ENCODE assay signal across 17 cellular contexts in genomic region chr11:101441747-101442146, GRCh38.
DNase-seq lines count a peak whose midpoint lies in the region; ATAC-seq and TF ChIP-seq lines count a peak whose summit lies in the region.
"Had no signal": no experiment of that assay in that cellular context is flagged by ENCODE, and none has a peak within 500 bp of the region (broad histone marks: within the 10 kb centered on the region; RNA-seq: fewer than 3 reads in every experiment).

No MANE protein-coding gene starts in this region.

- no CpG with 5 or more reads among the region's 1 CpG for WGBS in IMR-90 (ENCODE audit: extremely low coverage in 2 of 2, insufficient read length in 1 of 2), 2 experiments
- WGBS in mammary epithelial cell (ENCODE audit: low coverage, missing lambda C conversion rate): 100% methylated on average over 1 of the region's 1 CpG
- 50 to 57% methylated on average over 1 of the region's 1 CpG for WGBS in thyroid gland, 2 donors

- no peak for TF ChIP-seq POLR2A in IMR-90 (IDR thresholded peaks at IDR 0.05; ENCODE audit: low read depth, low read length)
- TF ChIP-seq POLR2A in thyroid gland (IDR thresholded peaks at IDR 0.05): no peak

- no peak overlapping the region for H3K4me2 ChIP-seq in IMR-90 (ENCODE audit: low read depth, low read length)
- H3K4me2 ChIP-seq in mammary epithelial cell (ENCODE audit: insufficient read depth, low read depth, low read length): no peak overlapping the region

- H2BK5ac ChIP-seq in IMR-90 (ENCODE audit: low read depth, low read length, poor library complexity, severe bottlenecking): peak overlapping the region; percentile 71

- CTCF ChIA-PET in IMR-90 (lab: Yijun Ruan, JAX): no interaction called here
- CTCF ChIA-PET in mammary epithelial cell (lab: Charles Lee; ENCODE audit: low non-redundant PET): no interaction called here

- H3K27ac ChIP-seq in IMR-90 (ENCODE audit: insufficient read depth, low read length): peak overlapping the region; percentile 62
- H3K27ac ChIP-seq in mammary epithelial cell (ENCODE audit: insufficient read depth, low read depth, low read length): no peak overlapping the region
- peak overlapping the region in 2 of 3 donors; percentile 30 for H3K27ac ChIP-seq in thyroid gland
- H3K27ac ChIP-seq: parathyroid adenoma had no signal

- H2BK20ac ChIP-seq in IMR-90 (ENCODE audit: low read depth, low read length): peak overlapping the region; percentile 69

- peak overlapping the region; percentile 77 for H4K91ac ChIP-seq in IMR-90 (ENCODE audit: insufficient read depth, low read depth, low read length)

- H2BK15ac ChIP-seq in IMR-90 (ENCODE audit: low read depth, low read length): peak overlapping the region; percentile 48; the same call in 2 of the 3 replicates

- BruUV-seq in IMR-90 (replicated peaks; lab: Mats Ljungman, UMichigan) (no TSS peak), mammary epithelial cell (replicated peaks; lab: Mats Ljungman, UMichigan) (no TSS peak)

- peak overlapping the region; percentile 1 for H3K18ac ChIP-seq in IMR-90 (ENCODE audit: low read depth, low read length)

- no peak overlapping the region for H2AK9ac ChIP-seq in IMR-90 (replicated peaks; ENCODE audit: low read depth, low read length, poor library complexity)

- 0 out of 2 replicates have a peak overlapping the region, but pooled peaks have one; percentile 54 for H3K56ac ChIP-seq in IMR-90 (ENCODE audit: extremely low read depth, insufficient read depth, low read length)

- H4K20me1 ChIP-seq in IMR-90 (ENCODE audit: insufficient read depth, low read length) (peaks cover 4% of the 10 kb centered on the region; the same call in 1 of the 2 replicates), mammary epithelial cell (ENCODE audit: insufficient read depth, low read length) (no peaks in the 10 kb centered on the region)

- H2AK5ac ChIP-seq in IMR-90 (ENCODE audit: low read depth, low read length): peak overlapping the region; percentile 38

- H3K36me3 ChIP-seq in IMR-90 (ENCODE audit: control insufficient read depth, insufficient read depth, low read length): no peaks in the 10 kb centered on the region
- H3K36me3 ChIP-seq in mammary epithelial cell (ENCODE audit: insufficient read depth, low read length): no peaks in the 10 kb centered on the region
- no peaks in the 10 kb centered on the region for H3K36me3 ChIP-seq in thyroid gland

- peaks cover 21% of the 10 kb centered on the region for H3K9me1 ChIP-seq in IMR-90 (ENCODE audit: insufficient read depth, low read length)

- ATAC-seq in IMR-90 (ENCODE audit: low read depth) (peak; percentile 35), left lobe of liver (peak; percentile 98), GM21576 (IDR thresholded peaks at IDR 0.05; ENCODE audit: unreplicated experiment) (no peak)

- no peak overlapping the region for H3K9ac ChIP-seq in IMR-90 (ENCODE audit: low read depth, low read length)
- H3K9ac ChIP-seq in mammary epithelial cell (ENCODE audit: insufficient read depth, low read length): no peak overlapping the region
- H3K9ac ChIP-seq: parathyroid adenoma had no signal

- no peaks in the 10 kb centered on the region for H3K9me3 ChIP-seq in IMR-90 (ENCODE audit: control insufficient read depth, insufficient read depth, low read length)
- H3K9me3 ChIP-seq in mammary epithelial cell (replicated peaks; ENCODE audit: insufficient read depth, low read length): no peaks in the 10 kb centered on the region
- no peaks in the 10 kb centered on the region for H3K9me3 ChIP-seq in thyroid gland

- H3K4me3 ChIP-seq in IMR-90 (ENCODE audit: insufficient read depth, low read depth, low read length) (no peak overlapping the region), mammary epithelial cell (replicated peaks in 1 of 3; ENCODE audit: insufficient read depth in 1 of 3, low read depth in 2 of 3, low read length in 3 of 3) (no peak overlapping the region), thyroid gland (replicated peaks in 1 of 3) (no peak overlapping the region)

- no peak for TF ChIP-seq CTCF in IMR-90 (conservative IDR thresholded peaks at IDR 0.05; ENCODE audit: low read depth, low read length)
- TF ChIP-seq CTCF in mammary epithelial cell (conservative IDR thresholded peaks at IDR 0.05 in 1 of 2, IDR thresholded peaks at IDR 0.05 in 1 of 2; ENCODE audit: extremely low read depth in 1 of 2, insufficient read depth in 1 of 2, low read depth in 1 of 2, low read length in 2 of 2): no peak
- no peak for TF ChIP-seq CTCF in thyroid gland (IDR thresholded peaks at IDR 0.05)

- in situ Hi-C loops in IMR-90 (cut with MboI; ENCODE audit: low sequenced_read_pairs): loop anchor here (10.0 to 25.0 kb wide), 3 partner anchors 403 to 1046 kb away; no protein-coding TSS in a partner anchor
- in situ Hi-C loops in mammary epithelial cell (cut with MboI; ENCODE audit: low sequenced_read_pairs in 2 of 2): no loop called here

- H3K27me3 ChIP-seq in IMR-90 (ENCODE audit: control insufficient read depth, insufficient read depth, low read length): no peaks in the 10 kb centered on the region
- H3K27me3 ChIP-seq in mammary epithelial cell (ENCODE audit: insufficient read depth, low read length): no peaks in the 10 kb centered on the region
- H3K27me3 ChIP-seq in thyroid gland: no peaks in the 10 kb centered on the region

- H2AFZ ChIP-seq in IMR-90 (replicated peaks; ENCODE audit: low read length, poor library complexity) (peak overlapping the region; percentile 19), mammary epithelial cell (ENCODE audit: low read depth, low read length) (peak overlapping the region; percentile 11)
- H2AFZ ChIP-seq: parathyroid adenoma had no signal

- intact Hi-C loops in IMR-90 (cut with micrococcal nuclease) (no loop called here), mammary epithelial cell (cut with micrococcal nuclease) (no loop called here), thyroid gland (cut with DNase I) (no loop called here)

- H3K4me1 ChIP-seq in IMR-90 (ENCODE audit: control insufficient read depth, insufficient read depth, low read length) (peaks cover 14% of the 10 kb centered on the region), mammary epithelial cell (ENCODE audit: insufficient read depth, low read length) (peaks cover 28% of the 10 kb centered on the region), thyroid gland (peaks cover 16 to 20% of the 10 kb centered on the region in 2 donors)
- H3K4me1 ChIP-seq: parathyroid adenoma had no signal

- H4K5ac ChIP-seq in IMR-90 (ENCODE audit: low read depth, low read length): peak overlapping the region; percentile 7

- H3K79me2 ChIP-seq in mammary epithelial cell (ENCODE audit: insufficient read depth, low read length): no peaks in the 10 kb centered on the region
- H3K79me2 ChIP-seq: parathyroid adenoma had no signal

- peak overlapping the region; percentile 45 to 50; a peak in 3 of 4 replicates for H4K8ac ChIP-seq in IMR-90 (ENCODE audit: low read depth in 2 of 2, low read length in 2 of 2)

- no peak for DNase-seq in IMR-90
- DNase-seq in mammary epithelial cell: no peak
- DNase-seq in left lobe of liver (ENCODE audit: low spot score): peak; percentile 64
- peak; percentile 62 to 65 for DNase-seq in thyroid gland
- DNase-seq in stimulated activated CD4-positive, alpha-beta T cell treated with anti-CD3 and anti-CD28 coated beads, Interleukin-1b, Interleukin-23, amount 100 ng/mL, for 48 hours: no peak
- DNase-seq in NCI-H526 treated with DMSO at 0.1 percent for 48 hours (lab: John Stamatoyannopoulos, UW): no peak
- DNase-seq: activated CD4-positive, CD25-positive, alpha-beta regulatory T cell; activated T-cell treated with anti-CD3 and anti-CD28 coated beads for 4 hours; amniotic stem cell; CD4-positive, alpha-beta memory T cell; effector memory CD4-positive, alpha-beta T cell; NCI-H1694 treated with DMSO at 0.1 percent for 48 hours; NK-92 treated with Interleukin-12 subunit alpha and Interleukin-12 subunit beta, amount 100 ng/mL, for 24 hours; stimulated activated CD4-positive, alpha-beta T cell treated with anti-CD3 and anti-CD28 coated beads, Interleukin-4, amount 100 ng/mL, for 1 hour; stimulated activated naive CD4-positive, alpha-beta T cell treated with Interleukin-2 at 50 U/mL for 16 hours had no signal

- peak overlapping the region; percentile 64 for H2BK120ac ChIP-seq in IMR-90 (ENCODE audit: low read depth, low read length)

- dilution Hi-C loops in IMR-90 (cut with HindIII; ENCODE audit: low sequenced_read_pairs, unreplicated experiment): no loop called here
- dilution Hi-C loops in mammary epithelial cell (cut with HindIII; ENCODE audit: low sequenced_read_pairs): no loop called here

- peak overlapping the region; percentile 61 for H3K14ac ChIP-seq in IMR-90 (replicated peaks; ENCODE audit: low read depth, low read length)

- H3K4ac ChIP-seq in IMR-90 (ENCODE audit: low read depth, low read length): peak overlapping the region; percentile 68

- POLR2A ChIA-PET in IMR-90 (lab: Charles Lee; ENCODE audit: unreplicated experiment): no interaction called here

- peak overlapping the region; percentile 54 for H3K23ac ChIP-seq in IMR-90 (ENCODE audit: low read depth, low read length)

- no peak for TF ChIP-seq RAD21 in IMR-90 (IDR thresholded peaks at IDR 0.05; ENCODE audit: low read length)

- H3K79me1 ChIP-seq in IMR-90 (ENCODE audit: low read depth in 1 of 2, low read length in 2 of 2): no peaks in the 10 kb centered on the region

TF ChIP-seq in IMR-90, 13 proteins besides CTCF, POLR2A, EP300 and RAD21:
- no peak for TF ChIP-seq MAZ (IDR thresholded peaks at IDR 0.05; ENCODE audit: borderline replicate concordance, low read depth, low read length)
- peak; percentile 54; the same call in 1 of the 2 replicates for TF ChIP-seq CEBPB (IDR thresholded peaks at IDR 0.05; ENCODE audit: low read depth, low read length)
- no peak for TF ChIP-seq FOS (IDR thresholded peaks at IDR 0.05; ENCODE audit: low read depth, low read length)
- no peak for TF ChIP-seq SMC3 (IDR thresholded peaks at IDR 0.05; ENCODE audit: low read depth, low read length)
- no peak for TF ChIP-seq RCOR1 (IDR thresholded peaks at IDR 0.05; ENCODE audit: insufficient replicate concordance, low read length)

Comparison
In these comparisons a context has a peak if more than half of its experiments do, and no peak if none do; other contexts are left out.
1. DNase-seq: peak in left lobe of liver (single experiment) and thyroid gland (2 of 2); none in IMR-90 (single experiment), mammary epithelial cell (single experiment), stimulated activated CD4-positive, alpha-beta T cell treated with anti-CD3 and anti-CD28 coated beads, Interleukin-1b, Interleukin-23, amount 100 ng/mL, for 48 hours (single experiment) and NCI-H526 treated with DMSO at 0.1 percent for 48 hours (single experiment).